Comparison of ENCODE assay signal across 9 cellular contexts in the genomic region with DNA sequence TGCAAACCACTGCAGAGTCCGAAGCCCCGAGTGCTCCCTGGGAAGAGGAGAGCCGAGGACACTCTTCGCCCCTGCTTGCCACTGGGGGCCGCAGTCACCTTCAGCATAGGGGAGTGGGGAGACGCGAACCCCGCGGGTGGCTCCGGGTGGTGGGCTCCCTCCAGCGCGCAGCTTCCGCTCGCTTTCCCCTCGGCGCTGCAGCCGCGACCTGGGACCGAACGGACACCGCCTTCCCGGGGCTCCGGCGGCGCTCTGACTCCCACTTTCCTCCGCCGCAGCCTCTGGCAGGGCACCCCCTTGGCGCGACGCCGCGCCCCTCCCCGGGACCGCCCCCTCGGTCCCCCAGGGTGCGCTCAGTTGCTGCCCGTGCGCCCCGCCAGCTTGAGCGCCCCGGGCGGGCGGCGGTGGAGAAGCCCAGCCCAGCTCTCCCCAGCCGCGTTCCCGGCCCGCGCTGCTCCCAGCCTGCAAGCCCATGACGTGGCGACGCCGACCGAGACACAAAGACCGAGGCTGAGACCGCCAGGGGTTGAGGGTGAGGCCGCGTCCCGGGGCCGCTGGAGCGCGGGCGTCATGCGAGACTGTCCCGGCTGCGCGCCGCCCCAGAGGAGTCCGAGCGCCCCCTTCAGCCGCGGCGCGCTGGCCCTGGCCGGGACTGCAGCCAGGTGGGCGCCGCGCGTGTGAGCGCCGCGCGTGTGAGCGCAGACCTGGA. TPM values are rescaled to one million over a fixed set of nuclear protein-coding genes. Genes with fewer than 3 reads are reported as not detected.
DNase-seq lines count a peak whose midpoint lies in the region; ATAC-seq and TF ChIP-seq lines count a peak whose summit lies in the region.
"Had no signal": no experiment of that assay in that cellular context is flagged by ENCODE, and none has a peak within 500 bp of the region (broad histone marks: within the 10 kb centered on the region; RNA-seq: fewer than 3 reads in every experiment).

A gene with protein sequence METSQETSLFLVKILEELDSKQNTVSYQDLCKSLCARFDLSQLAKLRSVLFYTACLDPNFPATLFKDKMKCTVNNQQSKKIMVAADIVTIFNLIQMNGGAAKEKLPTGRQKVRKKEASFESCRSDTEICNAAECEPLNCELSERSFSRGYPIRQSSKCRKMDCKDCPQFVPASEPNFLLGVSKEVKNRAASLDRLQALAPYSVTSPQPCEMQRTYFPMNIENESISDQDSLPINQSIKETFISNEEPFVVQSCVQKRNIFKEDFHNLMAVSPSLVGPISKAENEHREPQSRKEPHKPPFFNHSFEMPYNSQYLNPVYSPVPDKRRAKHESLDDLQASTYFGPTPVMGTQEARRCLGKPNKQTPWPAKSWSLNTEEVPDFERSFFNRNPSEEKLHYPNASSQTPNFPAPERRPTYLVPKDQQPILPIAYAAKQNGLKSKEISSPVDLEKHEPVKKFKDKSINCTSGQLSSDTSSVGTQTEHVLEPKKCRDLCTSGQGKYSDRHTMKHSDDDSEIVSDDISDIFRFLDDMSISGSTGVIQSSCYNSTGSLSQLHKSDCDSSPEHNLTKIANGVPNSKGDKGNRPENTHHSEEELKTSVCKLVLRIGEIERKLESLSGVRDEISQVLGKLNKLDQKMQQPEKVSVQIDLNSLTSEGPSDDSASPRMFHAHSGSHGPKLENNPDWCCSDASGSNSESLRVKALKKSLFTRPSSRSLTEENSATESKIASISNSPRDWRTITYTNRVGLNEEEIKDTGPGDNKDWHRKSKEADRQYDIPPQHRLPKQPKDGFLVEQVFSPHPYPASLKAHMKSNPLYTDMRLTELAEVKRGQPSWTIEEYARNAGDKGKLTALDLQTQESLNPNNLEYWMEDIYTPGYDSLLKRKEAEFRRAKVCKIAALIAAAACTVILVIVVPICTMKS (plus strand): TSS at position 701 of the 709 bp plus-strand sequence. CDS start 23,812 bp downstream, outside the sequence.

- TF ChIP-seq CTCF in Calu3 (IDR thresholded peaks at IDR 0.05; ENCODE audit: unreplicated experiment) (no peak), breast epithelium (IDR thresholded peaks at IDR 0.05) (no peak), kidney epithelial cell (IDR thresholded peaks at IDR 0.05; ENCODE audit: insufficient read depth, low read length, poor library complexity, severe bottlenecking) (peak; percentile 11), testis (IDR thresholded peaks at IDR 0.05) (peak in 1 of 3 experiments; percentile 7)

- H3K36me3 Mint-ChIP-seq in Calu3 (ENCODE audit: insufficient read depth, unreplicated experiment): peaks cover 7% of the 10 kb centered on the region

- WGBS in HUES64: under 1% methylated on average over 84 of the region's 84 CpGs
- 1 to 2% methylated on average over 19 to 55 of the region's 84 CpGs for WGBS in testis, 2 donors

- DNase-seq in Calu3 (peak; percentile 44), breast epithelium (ENCODE audit: low spot score in 2 of 2) (no peak), kidney epithelial cell (ENCODE audit: low read depth) (no peak), testis (peak; percentile 27), NCI-H1436 (lab: John Stamatoyannopoulos, UW) (no peak)

- H3K4me3 Mint-ChIP-seq in Calu3 (ENCODE audit: low read depth, unreplicated experiment): peak within 1 kb of the TSS; percentile 52

- no peaks in the 10 kb centered on the region for H3K4me1 Mint-ChIP-seq in Calu3 (ENCODE audit: low read depth, unreplicated experiment)

- H3K9me3 ChIP-seq in HUES64 (ENCODE audit: insufficient read depth, low read depth, low read length): no peaks in the 10 kb centered on the region
- H3K9me3 ChIP-seq in breast epithelium: no peaks in the 10 kb centered on the region
- H3K9me3 ChIP-seq in testis: no peaks in the 10 kb centered on the region
- H3K9me3 ChIP-seq: ovary had no signal

- CTCF ChIA-PET in Calu3 (lab: Charles Lee): interaction anchor here (0.6 to 1.0 kb wide), 4 partner anchors 154 to 820 kb away, joined by 3 to 4 read pairs (median 4); a partner anchor contains a TSS

- H3K36me3 ChIP-seq in HUES64 (ENCODE audit: insufficient read depth, low read length) (no peaks in the 10 kb centered on the region), breast epithelium (no peaks in the 10 kb centered on the region), kidney epithelial cell (ENCODE audit: control insufficient read depth, insufficient read depth, low read length) (no peaks in the 10 kb centered on the region), testis (ENCODE audit: low read depth, missing control alignments) (no peaks in the 10 kb centered on the region)
- H3K36me3 ChIP-seq: ovary had no signal

- TF ChIP-seq POLR2A in breast epithelium (IDR thresholded peaks at IDR 0.05) (no peak), testis (IDR thresholded peaks at IDR 0.05) (no peak)

- H3K27ac ChIP-seq in HUES64 (ENCODE audit: low read depth, low read length): no peak within 1 kb of the TSS
- H3K27ac ChIP-seq in breast epithelium: no peak within 1 kb of the TSS
- no peak within 1 kb of the TSS for H3K27ac ChIP-seq in testis
- H3K27ac ChIP-seq: ovary had no signal

- H3K4me1 ChIP-seq in HUES64 (ENCODE audit: insufficient read depth, low read length) (peaks cover 27% of the 10 kb centered on the region), breast epithelium (no peaks in the 10 kb centered on the region), testis (no peaks in the 10 kb centered on the region)

- H3K4me3 ChIP-seq in HUES64 (ENCODE audit: low read length) (peak within 1 kb of the TSS; percentile 52), breast epithelium (peak within 1 kb of the TSS; percentile 45 to 65 (median 48)), kidney epithelial cell (ENCODE audit: low read depth, low read length) (peak within 1 kb of the TSS; percentile 27), testis (peak within 1 kb of the TSS; percentile 32 to 39)
- H3K4me3 ChIP-seq: ovary had no signal

- peaks cover 88% of the 10 kb centered on the region for H3K27me3 ChIP-seq in HUES64 (ENCODE audit: insufficient read depth, low read length)
- H3K27me3 ChIP-seq in breast epithelium: peaks cover 0 to 44% of the 10 kb centered on the region in 2 donors
- H3K27me3 ChIP-seq in kidney epithelial cell (ENCODE audit: control insufficient read depth, insufficient read depth, low read length): peaks cover 43% of the 10 kb centered on the region
- H3K27me3 ChIP-seq in testis: no peaks in the 10 kb centered on the region
- H3K27me3 ChIP-seq: ovary had no signal

- ATAC-seq in HG02870 (IDR thresholded peaks at IDR 0.05; ENCODE audit: unreplicated experiment): no peak
- ATAC-seq in GM18517 (IDR thresholded peaks at IDR 0.05; ENCODE audit: unreplicated experiment): no peak

- 0 out of 2 replicates have a peak within 1 kb of the TSS, but pooled peaks have one; percentile 10 for H3K9ac ChIP-seq in HUES64 (ENCODE audit: low read depth, low read length)

- peaks cover 91% of the 10 kb centered on the region for H3K27me3 Mint-ChIP-seq in Calu3 (ENCODE audit: unreplicated experiment)

- no peak within 1 kb of the TSS for H3K27ac Mint-ChIP-seq in Calu3 (ENCODE audit: unreplicated experiment)

- BruUV-seq in Calu3 (replicated peaks; lab: Mats Ljungman, UMichigan): no TSS peak

- no peaks in the 10 kb centered on the region for H3K9me3 Mint-ChIP-seq in Calu3 (ENCODE audit: low read depth, unreplicated experiment)

- intact Hi-C loops in Calu3 (cut with micrococcal nuclease; ENCODE audit: unreplicated experiment): no loop called here
- intact Hi-C loops in breast epithelium (cut with DNase I; ENCODE audit: low total_unique reads): no loop called here
- intact Hi-C loops in testis (cut with DNase I; ENCODE audit: low total_unique reads): no loop called here

RNA-seq across cellular contexts. Expression of the gene that starts here (rescaled TPM):
- total RNA-seq in Calu3 (2022) (2.2 and 2.4 TPM in 2 replicates), breast epithelium (1 to 10 TPM in 1 of 3 donors, under 1 TPM in 2; 0.16 to 1.0 (median 0.66) TPM), kidney epithelial cell (0.75 and 0.96 TPM in 2 replicates), testis (1 to 10 TPM in 1 of 2 donors, under 1 TPM in 1; 0.62 to 1.0 TPM)
- polyA plus RNA-seq in HUES64 (2013, experiment 1 of 2): 0.50 TPM
- 0.95 TPM for polyA plus RNA-seq in HUES64 (2013, experiment 2 of 2)
- polyA plus RNA-seq in testis (ENCODE audit: insufficient read depth, low read depth, low replicate concordance): 0.82 TPM

Comparison
In these comparisons a context has a peak if more than half of its experiments do, and no peak if none do; other contexts are left out.
1. DNase-seq: peak in Calu3 (single experiment) and testis (single experiment); none in breast epithelium (0 of 2), kidney epithelial cell (single experiment) and NCI-H1436 (single experiment).
2. Peak in every context shown above with its lines, with median percentiles within 50 percentile points of each other: H3K4me3 ChIP-seq.